14 cellular contexts compared by ENCODE assay signal in the genomic region with DNA sequence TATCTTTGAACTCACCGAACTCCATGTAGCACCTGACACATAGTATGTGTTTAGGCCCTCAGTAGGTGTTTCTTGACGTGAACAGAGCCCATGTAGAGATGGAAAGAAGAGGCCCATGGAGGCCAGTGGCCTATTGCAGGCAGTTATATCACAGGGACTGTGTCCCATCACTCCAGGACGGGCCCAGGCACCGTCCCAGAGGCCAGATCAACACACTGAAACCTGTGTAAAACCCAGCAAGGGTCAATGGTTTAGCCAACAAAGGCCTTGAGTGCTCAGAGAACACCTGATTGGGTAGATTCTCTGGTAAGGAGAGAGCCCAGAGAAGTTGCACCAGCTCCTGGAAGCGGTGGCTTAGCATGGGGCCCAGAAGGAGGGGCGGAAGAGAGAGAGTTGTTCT.
DNase-seq lines count a peak whose midpoint lies in the region; ATAC-seq and TF ChIP-seq lines count a peak whose summit lies in the region.
"Had no signal": no experiment of that assay in that cellular context is flagged by ENCODE, and none has a peak within 500 bp of the region (broad histone marks: within the 10 kb centered on the region; RNA-seq: fewer than 3 reads in every experiment).

No MANE protein-coding gene starts in this region.

- H3K4me3 Mint-ChIP-seq in GM23338 = no peak overlapping the region
- H3K4me3 Mint-ChIP-seq: CD8-positive, alpha-beta memory T cell had no signal

- H3K27me3 ChIP-seq in GM23338 (ENCODE audit: insufficient read depth) (no peaks in the 10 kb centered on the region), colonic mucosa (no peaks in the 10 kb centered on the region)

- no peaks in the 10 kb centered on the region for H3K9me2 ChIP-seq in GM23338 (ENCODE audit: insufficient read depth)

- H3K4me3 ChIP-seq in GM23338 = no peak overlapping the region
- H3K4me3 ChIP-seq in colonic mucosa = no peak overlapping the region
- H3K4me3 ChIP-seq: GM23248, HAP-1 had no signal

- peak overlapping the region; percentile 56 for H2AFZ ChIP-seq in GM23338
- H2AFZ ChIP-seq: GM23248 had no signal

- H3K4me1 Mint-ChIP-seq in GM23338 = peaks cover 28% of the 10 kb centered on the region
- H3K4me1 Mint-ChIP-seq: CD8-positive, alpha-beta memory T cell had no signal

- ATAC-seq in GM23338 = peak; percentile 51
- ATAC-seq in left lobe of liver = no peak
- no peak for ATAC-seq in sciatic nerve
- ATAC-seq in GM19324 (IDR thresholded peaks at IDR 0.05; ENCODE audit: low FRiP score, unreplicated experiment) = no peak

- H3K27ac Mint-ChIP-seq in GM23338 = no peak overlapping the region
- H3K27ac Mint-ChIP-seq: CD8-positive, alpha-beta memory T cell had no signal

- H3K36me3 Mint-ChIP-seq in GM23338 (ENCODE audit: low read depth) = no peaks in the 10 kb centered on the region
- H3K36me3 Mint-ChIP-seq: CD8-positive, alpha-beta memory T cell had no signal

- H4K20me1 ChIP-seq in GM23338 (replicated peaks; ENCODE audit: insufficient read depth) = no peaks in the 10 kb centered on the region

- no peaks in the 10 kb centered on the region for H3K9me3 ChIP-seq in colonic mucosa
- H3K9me3 ChIP-seq: Caco-2, HAP-1 had no signal

- no peak for DNase-seq in GM23338 (ENCODE audit: low spot score)
- DNase-seq in NCI-H2171 (lab: John Stamatoyannopoulos, UW) = peak; percentile 10
- DNase-seq in colonic mucosa = peak; percentile 11
- DNase-seq in left lobe of liver (ENCODE audit: low spot score) = peak; percentile 11
- no peak for DNase-seq in sciatic nerve (ENCODE audit: low spot score)
- DNase-seq in hippocampal formation (lab: John Stamatoyannopoulos, UW) = no peak
- DNase-seq in GM13976 (ENCODE audit: low spot score) = no peak
- DNase-seq: Caco-2; CD8-positive, alpha-beta memory T cell; DND-41; GDM1; GM23248 had no signal

- in situ Hi-C loops in GM13976 (cut with MboI; ENCODE audit: low sequenced_read_pairs, unreplicated experiment) = no loop called here

- intact Hi-C loops in colonic mucosa (cut with DNase I) (no loop called here), sciatic nerve (cut with DNase I) (no loop called here)

- TF ChIP-seq CTCF in GM23338 (conservative IDR thresholded peaks at IDR 0.05; ENCODE audit: low read depth in 2 of 2) = no peak
- TF ChIP-seq CTCF in colonic mucosa (IDR thresholded peaks at IDR 0.05) = no peak
- no peak for TF ChIP-seq CTCF in GM13976 (IDR thresholded peaks at IDR 0.05; ENCODE audit: borderline replicate concordance, control extremely low read depth, extremely low read depth, insufficient read depth, missing control alignments)

- peaks cover 24% of the 10 kb centered on the region for H3K27me3 Mint-ChIP-seq in GM23338 (ENCODE audit: insufficient read depth, low read depth, poor library complexity)

- H3K36me3 ChIP-seq in GM23338 (ENCODE audit: insufficient read depth) (no peaks in the 10 kb centered on the region), colonic mucosa (no peaks in the 10 kb centered on the region)
- H3K36me3 ChIP-seq: HAP-1 had no signal

- no peaks in the 10 kb centered on the region for H3F3A ChIP-seq in GM23338 (replicated peaks; ENCODE audit: low read depth)

- H3K4me2 ChIP-seq in GM23338 = no peak overlapping the region

- no peaks in the 10 kb centered on the region for H3K9me3 Mint-ChIP-seq in GM23338
- H3K9me3 Mint-ChIP-seq: CD8-positive, alpha-beta memory T cell had no signal

- H3K79me2 ChIP-seq in GM23338 (replicated peaks; ENCODE audit: insufficient read depth) = no peaks in the 10 kb centered on the region

- H3K27ac ChIP-seq in GM23338 (ENCODE audit: low read depth) = no peak overlapping the region
- H3K27ac ChIP-seq in colonic mucosa = no peak overlapping the region
- H3K27ac ChIP-seq: GM23248 had no signal

- peaks cover 25% of the 10 kb centered on the region for H3K4me1 ChIP-seq in GM23338 (ENCODE audit: insufficient read depth)
- no peaks in the 10 kb centered on the region for H3K4me1 ChIP-seq in colonic mucosa
- H3K4me1 ChIP-seq: HAP-1 had no signal

- no peak overlapping the region for H3K9ac ChIP-seq in colonic mucosa (ENCODE audit: low read depth in 2 of 2, low read length in 2 of 2)
- H3K9ac ChIP-seq: GM23248 had no signal

TF ChIP-seq in GM23338, 12 proteins besides CTCF, POLR2A, EP300 and RAD21:
- no peak for TF ChIP-seq EZH2 (IDR thresholded peaks at IDR 0.05; ENCODE audit: low read depth, unreplicated experiment)
- TF ChIP-seq ZNF331 (CRISPR knock-in tag; IDR thresholded peaks at IDR 0.05; ENCODE audit: low read depth) = no peak
- no peak for TF ChIP-seq REST (IDR thresholded peaks at IDR 0.05; ENCODE audit: unreplicated experiment)
- TF ChIP-seq NANOG (IDR thresholded peaks at IDR 0.05; ENCODE audit: borderline replicate concordance) = no peak
- TF ChIP-seq, protein P1, sequence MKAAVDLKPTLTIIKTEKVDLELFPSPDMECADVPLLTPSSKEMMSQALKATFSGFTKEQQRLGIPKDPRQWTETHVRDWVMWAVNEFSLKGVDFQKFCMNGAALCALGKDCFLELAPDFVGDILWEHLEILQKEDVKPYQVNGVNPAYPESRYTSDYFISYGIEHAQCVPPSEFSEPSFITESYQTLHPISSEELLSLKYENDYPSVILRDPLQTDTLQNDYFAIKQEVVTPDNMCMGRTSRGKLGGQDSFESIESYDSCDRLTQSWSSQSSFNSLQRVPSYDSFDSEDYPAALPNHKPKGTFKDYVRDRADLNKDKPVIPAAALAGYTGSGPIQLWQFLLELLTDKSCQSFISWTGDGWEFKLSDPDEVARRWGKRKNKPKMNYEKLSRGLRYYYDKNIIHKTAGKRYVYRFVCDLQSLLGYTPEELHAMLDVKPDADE (IDR thresholded peaks at IDR 0.05) = no peak
- TF ChIP-seq STAT1 (IDR thresholded peaks at IDR 0.05; ENCODE audit: unreplicated experiment) = no peak
- TF ChIP-seq JUNB (IDR thresholded peaks at IDR 0.05; ENCODE audit: unreplicated experiment) = no peak
- no peak for TF ChIP-seq CREB1 (CRISPR knock-in tag; IDR thresholded peaks at IDR 0.05; ENCODE audit: low read depth)
- no peak for TF ChIP-seq ZNF114 (CRISPR knock-in tag; IDR thresholded peaks at IDR 0.05)
- no peak for TF ChIP-seq POLR2AphosphoS5 (IDR thresholded peaks at IDR 0.05; ENCODE audit: low read depth)
- no peak for TF ChIP-seq EZH2phosphoT487 (IDR thresholded peaks at IDR 0.05; ENCODE audit: unreplicated experiment)

Comparison
In these comparisons a context has a peak if more than half of its experiments do, and no peak if none do; other contexts are left out.
1. DNase-seq: peak in NCI-H2171 (single experiment), colonic mucosa (single experiment) and left lobe of liver (single experiment); none in GM23338 (single experiment), sciatic nerve (single experiment), hippocampal formation (0 of 2) and GM13976 (single experiment).